1 cellular context compared by ENCODE assay signal in genomic region chr5:76175821-76176403, GRCh38.
TF ChIP-seq lines count a peak whose summit lies in the region.

No MANE protein-coding gene starts in this region.

TF ChIP-seq in GM12878, 131 proteins besides CTCF, POLR2A, EP300 and RAD21 (continued from another document):
- TF ChIP-seq PKNOX1 (IDR thresholded peaks at IDR 0.05) = peak; percentile 41; the same call in 1 of the 2 replicates
- peak; percentile 88 for TF ChIP-seq SPI1 (IDR thresholded peaks at IDR 0.05; ENCODE audit: borderline replicate concordance, insufficient read depth, low read depth, low read length)
- peak; percentile 78 for TF ChIP-seq ATF2 (IDR thresholded peaks at IDR 0.05; ENCODE audit: low read length)
- no peak for TF ChIP-seq STAT3 (IDR thresholded peaks at IDR 0.05; ENCODE audit: low read depth, low read length)
- TF ChIP-seq CREB1 (IDR thresholded peaks at IDR 0.05; ENCODE audit: low read depth) = peak; percentile 11
- TF ChIP-seq CREM (IDR thresholded peaks at IDR 0.05; ENCODE audit: low read depth) = peak; percentile 20; the same call in 1 of the 2 replicates
- peak; percentile 38; the same call in 1 of the 2 replicates for TF ChIP-seq CBFB (IDR thresholded peaks at IDR 0.05; ENCODE audit: low read depth)
- TF ChIP-seq, protein P1, sequence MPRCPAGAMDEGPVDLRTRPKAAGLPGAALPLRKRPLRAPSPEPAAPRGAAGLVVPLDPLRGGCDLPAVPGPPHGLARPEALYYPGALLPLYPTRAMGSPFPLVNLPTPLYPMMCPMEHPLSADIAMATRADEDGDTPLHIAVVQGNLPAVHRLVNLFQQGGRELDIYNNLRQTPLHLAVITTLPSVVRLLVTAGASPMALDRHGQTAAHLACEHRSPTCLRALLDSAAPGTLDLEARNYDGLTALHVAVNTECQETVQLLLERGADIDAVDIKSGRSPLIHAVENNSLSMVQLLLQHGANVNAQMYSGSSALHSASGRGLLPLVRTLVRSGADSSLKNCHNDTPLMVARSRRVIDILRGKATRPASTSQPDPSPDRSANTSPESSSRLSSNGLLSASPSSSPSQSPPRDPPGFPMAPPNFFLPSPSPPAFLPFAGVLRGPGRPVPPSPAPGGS (IDR thresholded peaks at IDR 0.05; ENCODE audit: borderline replicate concordance, insufficient read depth, low read depth, low read length, poor library complexity, severe bottlenecking) = peak; percentile 8
- 0 out of 2 replicates have a peak, but pooled peaks have one; percentile 58 for TF ChIP-seq MLLT1 (IDR thresholded peaks at IDR 0.05)
- 0 out of 2 replicates have a peak, but pooled peaks have one; percentile 11 for TF ChIP-seq GABPA (IDR thresholded peaks at IDR 0.05; ENCODE audit: low read depth)
- TF ChIP-seq NR2F1 (conservative IDR thresholded peaks at IDR 0.05) = no peak
- TF ChIP-seq CBX5 (IDR thresholded peaks at IDR 0.05; ENCODE audit: low read depth) = 0 out of 2 replicates have a peak, but pooled peaks have one; percentile 37
- no peak for TF ChIP-seq RBBP5 (conservative IDR thresholded peaks at IDR 0.05)
- peak; percentile 86; the same call in 1 of the 2 replicates for TF ChIP-seq MTA3 (IDR thresholded peaks at IDR 0.05; ENCODE audit: borderline replicate concordance, low read length)
- 0 out of 2 replicates have a peak, but pooled peaks have one; percentile 39 for TF ChIP-seq IRF4 (IDR thresholded peaks at IDR 0.05; ENCODE audit: low read depth, low read length)
- TF ChIP-seq, protein P2, sequence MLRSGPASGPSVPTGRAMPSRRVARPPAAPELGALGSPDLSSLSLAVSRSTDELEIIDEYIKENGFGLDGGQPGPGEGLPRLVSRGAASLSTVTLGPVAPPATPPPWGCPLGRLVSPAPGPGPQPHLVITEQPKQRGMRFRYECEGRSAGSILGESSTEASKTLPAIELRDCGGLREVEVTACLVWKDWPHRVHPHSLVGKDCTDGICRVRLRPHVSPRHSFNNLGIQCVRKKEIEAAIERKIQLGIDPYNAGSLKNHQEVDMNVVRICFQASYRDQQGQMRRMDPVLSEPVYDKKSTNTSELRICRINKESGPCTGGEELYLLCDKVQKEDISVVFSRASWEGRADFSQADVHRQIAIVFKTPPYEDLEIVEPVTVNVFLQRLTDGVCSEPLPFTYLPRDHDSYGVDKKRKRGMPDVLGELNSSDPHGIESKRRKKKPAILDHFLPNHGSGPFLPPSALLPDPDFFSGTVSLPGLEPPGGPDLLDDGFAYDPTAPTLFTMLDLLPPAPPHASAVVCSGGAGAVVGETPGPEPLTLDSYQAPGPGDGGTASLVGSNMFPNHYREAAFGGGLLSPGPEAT (IDR thresholded peaks at IDR 0.05; ENCODE audit: low read depth) = 0 out of 2 replicates have a peak, but pooled peaks have one; percentile 10
- TF ChIP-seq EED (IDR thresholded peaks at IDR 0.05; ENCODE audit: low read depth) = peak; percentile 74
- TF ChIP-seq JUNB (IDR thresholded peaks at IDR 0.05) = peak; percentile 35
- TF ChIP-seq, protein P3, sequence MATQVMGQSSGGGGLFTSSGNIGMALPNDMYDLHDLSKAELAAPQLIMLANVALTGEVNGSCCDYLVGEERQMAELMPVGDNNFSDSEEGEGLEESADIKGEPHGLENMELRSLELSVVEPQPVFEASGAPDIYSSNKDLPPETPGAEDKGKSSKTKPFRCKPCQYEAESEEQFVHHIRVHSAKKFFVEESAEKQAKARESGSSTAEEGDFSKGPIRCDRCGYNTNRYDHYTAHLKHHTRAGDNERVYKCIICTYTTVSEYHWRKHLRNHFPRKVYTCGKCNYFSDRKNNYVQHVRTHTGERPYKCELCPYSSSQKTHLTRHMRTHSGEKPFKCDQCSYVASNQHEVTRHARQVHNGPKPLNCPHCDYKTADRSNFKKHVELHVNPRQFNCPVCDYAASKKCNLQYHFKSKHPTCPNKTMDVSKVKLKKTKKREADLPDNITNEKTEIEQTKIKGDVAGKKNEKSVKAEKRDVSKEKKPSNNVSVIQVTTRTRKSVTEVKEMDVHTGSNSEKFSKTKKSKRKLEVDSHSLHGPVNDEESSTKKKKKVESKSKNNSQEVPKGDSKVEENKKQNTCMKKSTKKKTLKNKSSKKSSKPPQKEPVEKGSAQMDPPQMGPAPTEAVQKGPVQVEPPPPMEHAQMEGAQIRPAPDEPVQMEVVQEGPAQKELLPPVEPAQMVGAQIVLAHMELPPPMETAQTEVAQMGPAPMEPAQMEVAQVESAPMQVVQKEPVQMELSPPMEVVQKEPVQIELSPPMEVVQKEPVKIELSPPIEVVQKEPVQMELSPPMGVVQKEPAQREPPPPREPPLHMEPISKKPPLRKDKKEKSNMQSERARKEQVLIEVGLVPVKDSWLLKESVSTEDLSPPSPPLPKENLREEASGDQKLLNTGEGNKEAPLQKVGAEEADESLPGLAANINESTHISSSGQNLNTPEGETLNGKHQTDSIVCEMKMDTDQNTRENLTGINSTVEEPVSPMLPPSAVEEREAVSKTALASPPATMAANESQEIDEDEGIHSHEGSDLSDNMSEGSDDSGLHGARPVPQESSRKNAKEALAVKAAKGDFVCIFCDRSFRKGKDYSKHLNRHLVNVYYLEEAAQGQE (IDR thresholded peaks at IDR 0.05; ENCODE audit: low read depth, low read length) = no peak
- peak; percentile 42; the same call in 1 of the 2 replicates for TF ChIP-seq MTA2 (IDR thresholded peaks at IDR 0.05; ENCODE audit: low read depth)
- TF ChIP-seq NFIC (IDR thresholded peaks at IDR 0.05; ENCODE audit: low read depth, low read length) = peak; percentile 80
- TF ChIP-seq IKZF2 (IDR thresholded peaks at IDR 0.05) = peak; percentile 43 to 53; a peak in 2 of 4 replicates
- TF ChIP-seq DPF2 (IDR thresholded peaks at IDR 0.05) = 0 out of 2 replicates have a peak, but pooled peaks have one; percentile 29
- peak; percentile 36; the same call in 1 of the 2 replicates for TF ChIP-seq PML (IDR thresholded peaks at IDR 0.05; ENCODE audit: low read length)
- TF ChIP-seq FOXM1 (IDR thresholded peaks at IDR 0.05; ENCODE audit: low read depth, low read length) = peak; percentile 62; the same call in 1 of the 2 replicates
- 0 out of 2 replicates have a peak, but pooled peaks have one; percentile 7 for TF ChIP-seq TCF12 (IDR thresholded peaks at IDR 0.05; ENCODE audit: low read depth, low read length)
TF ChIP-seq in GM12878: peak in this region for 27.
